Comparison of ENCODE assay signal across 9 cellular contexts in the genomic region with DNA sequence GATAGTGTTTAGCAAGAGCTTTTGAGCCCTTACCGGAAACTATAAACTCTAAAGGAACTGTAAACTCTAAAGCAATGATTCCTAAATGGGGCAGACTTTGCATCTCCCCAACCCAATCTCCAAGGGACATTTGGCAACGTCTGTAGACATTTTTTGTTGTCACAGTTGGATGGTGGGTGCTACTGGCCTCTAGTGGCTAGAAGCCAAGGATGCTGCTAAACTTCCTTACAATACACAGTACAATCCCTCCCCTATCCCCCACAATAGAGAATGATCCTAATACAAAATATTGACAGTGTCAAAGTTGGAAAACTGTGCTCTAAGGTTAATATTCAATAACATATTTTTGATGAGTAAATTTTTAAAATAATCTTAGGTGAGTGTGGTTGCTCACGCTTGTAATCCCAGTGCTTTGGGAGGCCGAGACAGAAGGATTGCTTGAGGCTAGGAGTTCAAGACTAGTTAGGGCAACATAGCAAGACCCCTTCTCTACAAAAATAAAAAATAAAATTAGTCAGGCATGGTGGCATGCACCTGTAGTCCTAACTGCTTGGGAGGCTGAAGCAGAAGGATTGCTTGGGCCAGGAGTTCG.
DNase-seq lines count a peak whose midpoint lies in the region; ATAC-seq lines count a peak whose summit lies in the region.
"Had no signal": no experiment of that assay in that cellular context is flagged by ENCODE, and none has a peak within 500 bp of the region (broad histone marks: within the 10 kb centered on the region; RNA-seq: fewer than 3 reads in every experiment).

No MANE protein-coding gene starts in this region.

- H3K9me3 ChIP-seq in right cardiac atrium (ENCODE audit: control insufficient read depth, low read length) = no peaks in the 10 kb centered on the region

- H3K27me3 Mint-ChIP-seq in activated T-cell treated with anti-CD3 and anti-CD28 coated beads, Interleukin-2, amount 50 U/mL, for 72 hours (ENCODE audit: low read depth) = no peaks in the 10 kb centered on the region
- H3K27me3 Mint-ChIP-seq: activated naive CD4-positive, alpha-beta T cell treated with anti-CD3 and anti-CD28 coated beads, Interleukin-2, amount 50 U/mL, for 24 hours had no signal

- no peaks in the 10 kb centered on the region for H3K27me3 ChIP-seq in right cardiac atrium (ENCODE audit: control insufficient read depth, insufficient read depth)

- no peak overlapping the region for H3K4me3 Mint-ChIP-seq in activated T-cell treated with anti-CD3 and anti-CD28 coated beads, Interleukin-2, amount 50 U/mL, for 72 hours
- H3K4me3 Mint-ChIP-seq: activated naive CD4-positive, alpha-beta T cell treated with anti-CD3 and anti-CD28 coated beads, Interleukin-2, amount 50 U/mL, for 24 hours had no signal

- peaks cover 3 to 4% of the 10 kb centered on the region in 2 donors for H3K9me3 Mint-ChIP-seq in activated T-cell treated with anti-CD3 and anti-CD28 coated beads, Interleukin-2, amount 50 U/mL, for 72 hours
- H3K9me3 Mint-ChIP-seq: activated naive CD4-positive, alpha-beta T cell treated with anti-CD3 and anti-CD28 coated beads, Interleukin-2, amount 50 U/mL, for 24 hours had no signal

- WGBS in right cardiac atrium = 74% methylated on average over 5 of the region's 5 CpGs

- no peak overlapping the region for H3K27ac Mint-ChIP-seq in activated T-cell treated with anti-CD3 and anti-CD28 coated beads, Interleukin-2, amount 50 U/mL, for 72 hours

- H3K4me3 ChIP-seq in right cardiac atrium (ENCODE audit: low read length) = no peak overlapping the region

- peak; percentile 1 for DNase-seq in NCI-H1092 treated with DMSO at 0.1 percent for 48 hours (lab: John Stamatoyannopoulos, UW)
- no peak for DNase-seq in NCI-H1092 (lab: John Stamatoyannopoulos, UW)
- peak; percentile 45 for DNase-seq in NAMALWA (ENCODE audit: low spot score)
- peak; percentile 30 to 36 for DNase-seq in activated T-cell treated with anti-CD3 and anti-CD28 coated beads, Interleukin-2, amount 50 U/mL, for 72 hours
- no peak for DNase-seq in right cardiac atrium
- peak; percentile 13 to 28 for DNase-seq in stimulated activated CD4-positive, alpha-beta T cell treated with anti-CD3 and anti-CD28 coated beads, Interleukin-2, amount 100 ng/mL, for 48 hours

- peak; percentile 65 for ATAC-seq in GM19455 (IDR thresholded peaks at IDR 0.05; ENCODE audit: unreplicated experiment)
- no peak for ATAC-seq in activated T-cell treated with anti-CD3 and anti-CD28 coated beads, Interleukin-2, amount 50 U/mL, for 72 hours (replicated peaks in 1 of 2)
- peak; percentile 57 to 64 for ATAC-seq in right cardiac atrium
- no peak for ATAC-seq in HG02970 (IDR thresholded peaks at IDR 0.05; ENCODE audit: low FRiP score, unreplicated experiment)

- no peak overlapping the region for H3K27ac ChIP-seq in right cardiac atrium (ENCODE audit: low read length)

- intact Hi-C loops in right cardiac atrium (cut with DNase I) = loop anchor here in 3 of 4 donors (5.0 to 10.0 kb wide), 3 partner anchors 72 to 119 kb away; partner anchors contain the start of gene PTPN4 (in 1 of the 3)

- peaks cover 36% of the 10 kb centered on the region for H3K4me1 Mint-ChIP-seq in activated T-cell treated with anti-CD3 and anti-CD28 coated beads, Interleukin-2, amount 50 U/mL, for 72 hours (ENCODE audit: low read depth)

- peaks cover 4 to 8% of the 10 kb centered on the region in 2 donors for H3K36me3 Mint-ChIP-seq in activated T-cell treated with anti-CD3 and anti-CD28 coated beads, Interleukin-2, amount 50 U/mL, for 72 hours (ENCODE audit: insufficient read depth in 2 of 2)

- H3K4me1 ChIP-seq in right cardiac atrium (ENCODE audit: control insufficient read depth, insufficient read depth, low read length) = no peaks in the 10 kb centered on the region

Comparison
In these comparisons a context has a peak if more than half of its experiments do, and no peak if none do; other contexts are left out.
1. DNase-seq: peak in NCI-H1092 treated with DMSO at 0.1 percent for 48 hours (single experiment), NAMALWA (single experiment), activated T-cell treated with anti-CD3 and anti-CD28 coated beads, Interleukin-2, amount 50 U/mL, for 72 hours (2 of 2) and stimulated activated CD4-positive, alpha-beta T cell treated with anti-CD3 and anti-CD28 coated beads, Interleukin-2, amount 100 ng/mL, for 48 hours (2 of 2); none in NCI-H1092 (single experiment) and right cardiac atrium (0 of 3).
2. ATAC-seq: peak in GM19455 (single experiment) and right cardiac atrium (2 of 2); none in activated T-cell treated with anti-CD3 and anti-CD28 coated beads, Interleukin-2, amount 50 U/mL, for 72 hours (0 of 2) and HG02970 (single experiment).